Comparison of ENCODE assay signal across 1 cellular context in the genomic region with DNA sequence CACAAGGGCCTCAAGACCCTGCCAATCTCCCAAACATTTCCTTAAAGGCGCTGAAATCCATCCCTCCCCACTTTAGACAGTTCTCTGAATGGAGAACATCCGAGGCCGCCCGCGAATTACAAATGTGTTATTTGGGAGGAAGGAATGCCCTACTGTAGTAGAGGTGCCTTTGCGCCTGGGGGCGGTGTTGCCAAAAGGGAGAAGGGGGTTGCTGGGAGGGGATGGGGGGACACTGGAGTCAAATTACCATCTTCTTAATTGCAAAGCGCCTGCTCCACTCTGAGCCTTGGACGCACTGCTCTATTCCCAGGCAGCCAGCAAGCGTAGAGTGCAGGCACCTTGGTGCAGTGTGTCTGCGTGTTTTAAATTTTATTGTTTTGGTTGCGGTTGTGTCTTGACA.
TF ChIP-seq lines count a peak whose summit lies in the region.

No MANE protein-coding gene starts in this region.

TF ChIP-seq in GM23338, 12 proteins besides CTCF, POLR2A, EP300 and RAD21:
- TF ChIP-seq POLR2AphosphoS5 (IDR thresholded peaks at IDR 0.05; ENCODE audit: low read depth) (no peak), JUNB (IDR thresholded peaks at IDR 0.05; ENCODE audit: unreplicated experiment) (no peak), STAT1 (IDR thresholded peaks at IDR 0.05; ENCODE audit: unreplicated experiment) (no peak), EZH2 (IDR thresholded peaks at IDR 0.05; ENCODE audit: low read depth, unreplicated experiment) (no peak), ETS1 (IDR thresholded peaks at IDR 0.05) (no peak), NANOG (IDR thresholded peaks at IDR 0.05; ENCODE audit: borderline replicate concordance) (no peak), ZNF114 (CRISPR knock-in tag; IDR thresholded peaks at IDR 0.05) (no peak), CREB1 (CRISPR knock-in tag; IDR thresholded peaks at IDR 0.05; ENCODE audit: low read depth) (no peak), ZNF331 (CRISPR knock-in tag; IDR thresholded peaks at IDR 0.05; ENCODE audit: low read depth) (no peak), EZH2phosphoT487 (IDR thresholded peaks at IDR 0.05; ENCODE audit: unreplicated experiment) (no peak), REST (IDR thresholded peaks at IDR 0.05; ENCODE audit: unreplicated experiment) (no peak)
- TF ChIP-seq, protein P1, sequence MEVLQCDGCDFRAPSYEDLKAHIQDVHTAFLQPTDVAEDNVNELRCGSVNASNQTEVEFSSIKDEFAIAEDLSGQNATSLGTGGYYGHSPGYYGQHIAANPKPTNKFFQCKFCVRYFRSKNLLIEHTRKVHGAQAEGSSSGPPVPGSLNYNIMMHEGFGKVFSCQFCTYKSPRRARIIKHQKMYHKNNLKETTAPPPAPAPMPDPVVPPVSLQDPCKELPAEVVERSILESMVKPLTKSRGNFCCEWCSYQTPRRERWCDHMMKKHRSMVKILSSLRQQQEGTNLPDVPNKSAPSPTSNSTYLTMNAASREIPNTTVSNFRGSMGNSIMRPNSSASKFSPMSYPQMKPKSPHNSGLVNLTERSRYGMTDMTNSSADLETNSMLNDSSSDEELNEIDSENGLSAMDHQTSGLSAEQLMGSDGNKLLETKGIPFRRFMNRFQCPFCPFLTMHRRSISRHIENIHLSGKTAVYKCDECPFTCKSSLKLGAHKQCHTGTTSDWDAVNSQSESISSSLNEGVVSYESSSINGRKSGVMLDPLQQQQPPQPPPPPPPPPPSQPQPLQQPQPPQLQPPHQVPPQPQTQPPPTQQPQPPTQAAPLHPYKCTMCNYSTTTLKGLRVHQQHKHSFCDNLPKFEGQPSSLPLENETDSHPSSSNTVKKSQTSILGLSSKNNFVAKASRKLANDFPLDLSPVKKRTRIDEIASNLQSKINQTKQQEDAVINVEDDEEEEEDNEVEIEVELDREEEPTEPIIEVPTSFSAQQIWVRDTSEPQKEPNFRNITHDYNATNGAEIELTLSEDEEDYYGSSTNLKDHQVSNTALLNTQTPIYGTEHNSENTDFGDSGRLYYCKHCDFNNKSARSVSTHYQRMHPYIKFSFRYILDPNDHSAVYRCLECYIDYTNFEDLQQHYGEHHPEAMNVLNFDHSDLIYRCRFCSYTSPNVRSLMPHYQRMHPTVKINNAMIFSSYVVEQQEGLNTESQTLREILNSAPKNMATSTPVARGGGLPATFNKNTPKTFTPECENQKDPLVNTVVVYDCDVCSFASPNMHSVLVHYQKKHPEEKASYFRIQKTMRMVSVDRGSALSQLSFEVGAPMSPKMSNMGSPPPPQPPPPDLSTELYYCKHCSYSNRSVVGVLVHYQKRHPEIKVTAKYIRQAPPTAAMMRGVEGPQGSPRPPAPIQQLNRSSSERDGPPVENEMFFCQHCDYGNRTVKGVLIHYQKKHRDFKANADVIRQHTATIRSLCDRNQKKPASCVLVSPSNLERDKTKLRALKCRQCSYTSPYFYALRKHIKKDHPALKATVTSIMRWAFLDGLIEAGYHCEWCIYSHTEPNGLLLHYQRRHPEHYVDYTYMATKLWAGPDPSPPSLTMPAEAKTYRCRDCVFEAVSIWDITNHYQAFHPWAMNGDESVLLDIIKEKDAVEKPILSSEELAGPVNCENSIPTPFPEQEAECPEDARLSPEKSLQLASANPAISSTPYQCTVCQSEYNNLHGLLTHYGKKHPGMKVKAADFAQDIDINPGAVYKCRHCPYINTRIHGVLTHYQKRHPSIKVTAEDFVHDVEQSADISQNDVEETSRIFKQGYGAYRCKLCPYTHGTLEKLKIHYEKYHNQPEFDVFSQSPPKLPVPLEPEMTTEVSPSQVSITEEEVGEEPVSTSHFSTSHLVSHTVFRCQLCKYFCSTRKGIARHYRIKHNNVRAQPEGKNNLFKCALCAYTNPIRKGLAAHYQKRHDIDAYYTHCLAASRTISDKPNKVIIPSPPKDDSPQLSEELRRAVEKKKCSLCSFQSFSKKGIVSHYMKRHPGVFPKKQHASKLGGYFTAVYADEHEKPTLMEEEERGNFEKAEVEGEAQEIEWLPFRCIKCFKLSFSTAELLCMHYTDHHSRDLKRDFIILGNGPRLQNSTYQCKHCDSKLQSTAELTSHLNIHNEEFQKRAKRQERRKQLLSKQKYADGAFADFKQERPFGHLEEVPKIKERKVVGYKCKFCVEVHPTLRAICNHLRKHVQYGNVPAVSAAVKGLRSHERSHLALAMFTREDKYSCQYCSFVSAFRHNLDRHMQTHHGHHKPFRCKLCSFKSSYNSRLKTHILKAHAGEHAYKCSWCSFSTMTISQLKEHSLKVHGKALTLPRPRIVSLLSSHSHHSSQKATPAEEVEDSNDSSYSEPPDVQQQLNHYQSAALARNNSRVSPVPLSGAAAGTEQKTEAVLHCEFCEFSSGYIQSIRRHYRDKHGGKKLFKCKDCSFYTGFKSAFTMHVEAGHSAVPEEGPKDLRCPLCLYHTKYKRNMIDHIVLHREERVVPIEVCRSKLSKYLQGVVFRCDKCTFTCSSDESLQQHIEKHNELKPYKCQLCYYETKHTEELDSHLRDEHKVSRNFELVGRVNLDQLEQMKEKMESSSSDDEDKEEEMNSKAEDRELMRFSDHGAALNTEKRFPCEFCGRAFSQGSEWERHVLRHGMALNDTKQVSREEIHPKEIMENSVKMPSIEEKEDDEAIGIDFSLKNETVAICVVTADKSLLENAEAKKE (CRISPR knock-in tag; IDR thresholded peaks at IDR 0.05) = no peak
